Comparison of ENCODE assay signal across 23 cellular contexts in genomic region chr6:152118224-152118623, GRCh38.
"Had no signal": no experiment of that assay in that cellular context is flagged by ENCODE, and none has a peak within 500 bp of the region (broad histone marks: within the 10 kb centered on the region; RNA-seq: fewer than 3 reads in every experiment).

No MANE protein-coding gene starts in this region.

- H3K9me3 Mint-ChIP-seq: nephron progenitor cell had no signal

- H3K4me1 Mint-ChIP-seq: nephron progenitor cell, T-helper 17 cell had no signal

- H3K27ac ChIP-seq: left lung, lower lobe of right lung, ovary, right lobe of liver, testis, WERI-Rb-1 had no signal

- H3K27me3 ChIP-seq: breast epithelium, left lung, ovary, right lobe of liver, testis, transverse colon had no signal

- H3K36me3 ChIP-seq: ovary, WERI-Rb-1 had no signal

- DNase-seq: activated CD4-positive, alpha-beta T cell treated with anti-CD3 and anti-CD28 coated beads, Interleukin-2, amount 50 U/mL, for 1 hour; activated CD8-positive, alpha-beta T cell treated with anti-CD3 and anti-CD28 coated beads for 36 hours; activated naive CD4-positive, alpha-beta T cell; activated T-cell treated with anti-CD3 and anti-CD28 coated beads, Interleukin-2, amount 50 U/mL, for 72 hours; central memory CD4-positive, alpha-beta T cell; dermis blood vessel endothelial cell; effector CD4-positive, alpha-beta T cell; left lung; lower lobe of right lung; mesenchymal stem cell; nephron progenitor cell; ovary; right lobe of liver; stimulated activated CD4-positive, alpha-beta T cell treated with anti-CD3 and anti-CD28 coated beads, Interleukin-2, amount 100 ng/mL, for 48 hours; stimulated activated naive CD8-positive, alpha-beta T cell treated with anti-CD3 and anti-CD28 coated beads, Interleukin-15, Interleukin-2, amounts not matched to agents 100 U/mL and 50 U/mL, for 24 hours; T-helper 17 cell; T1000; testis; transverse colon; WERI-Rb-1 had no signal

- H3K4me3 ChIP-seq: breast epithelium, left lung, lower lobe of right lung, ovary, right lobe of liver, testis, transverse colon had no signal

- H3K4me3 Mint-ChIP-seq: activated CD8-positive, alpha-beta T cell treated with anti-CD3 and anti-CD28 coated beads for 36 hours; activated T-cell treated with anti-CD3 and anti-CD28 coated beads, Interleukin-2, amount 50 U/mL, for 72 hours; nephron progenitor cell; T-helper 17 cell had no signal

- H3K9me3 ChIP-seq: breast epithelium, left lung, lower lobe of right lung, ovary, right lobe of liver, testis, transverse colon had no signal

- ATAC-seq: activated CD8-positive, alpha-beta T cell treated with anti-CD3 and anti-CD28 coated beads for 36 hours; left lung; lower lobe of right lung; stimulated activated naive CD8-positive, alpha-beta T cell treated with anti-CD3 and anti-CD28 coated beads, Interleukin-15, Interleukin-2, amounts not matched to agents 100 U/mL and 50 U/mL, for 24 hours; T-helper 17 cell had no signal

- H3K27ac Mint-ChIP-seq: activated naive CD4-positive, alpha-beta T cell treated with anti-CD3 and anti-CD28 coated beads, Interleukin-2, amount 50 U/mL, for 72 hours; activated T-cell treated with anti-CD3 and anti-CD28 coated beads, Interleukin-2, amount 50 U/mL, for 72 hours; nephron progenitor cell; progenitor cell of endocrine pancreas; T-helper 17 cell had no signal

- H3K4me1 ChIP-seq: left lung, lower lobe of right lung, transverse colon had no signal

- H3K27me3 Mint-ChIP-seq: activated CD8-positive, alpha-beta T cell treated with anti-CD3 and anti-CD28 coated beads for 36 hours; T-helper 17 cell had no signal
